Comparison of ENCODE assay signal across 1 cellular context in genomic region chr6:119683022-119683421, GRCh38.
TF ChIP-seq lines count a peak whose summit lies in the region.

No MANE protein-coding gene starts in this region.

TF ChIP-seq in neural cell, 6 proteins besides CTCF, POLR2A, EP300 and RAD21:
- TF ChIP-seq POLR2AphosphoS5 (IDR thresholded peaks at IDR 0.05) (no peak), MXI1 (conservative IDR thresholded peaks at IDR 0.05; ENCODE audit: poor library complexity, severe bottlenecking) (no peak), REST (IDR thresholded peaks at IDR 0.05; ENCODE audit: borderline replicate concordance) (peak; percentile 39)
